18 cellular contexts compared by ENCODE assay signal in genomic region chr14:81200041-81200440, GRCh38. TPM values are rescaled to one million over a fixed set of nuclear protein-coding genes. Genes with fewer than 3 reads are reported as not detected.
A peak's percentile ranks its signal among the peaks of the same experiment; 100 is the strongest.
DNase-seq lines count a peak whose midpoint lies in the region; ATAC-seq, FAIRE-seq and TF ChIP-seq lines count a peak whose summit lies in the region.
"Had no signal": no experiment of that assay in that cellular context is flagged by ENCODE, and none has a peak within 500 bp of the region (broad histone marks: within the 10 kb centered on the region; RNA-seq: fewer than 3 reads in every experiment).

No MANE protein-coding gene starts in this region.

- no peak overlapping the region for H3K27ac ChIP-seq in CD4-positive, alpha-beta T cell (ENCODE audit: low read depth, low read length)
- H3K27ac ChIP-seq in K562 (ENCODE audit: extremely low read depth, low read depth, low read length): no peak overlapping the region
- no peak overlapping the region for H3K27ac ChIP-seq in RWPE1
- H3K27ac ChIP-seq: hepatocyte, vagina had no signal

- FAIRE-seq in K562 (lab: Jason Lieb, UNC): no peak

- H3K4me3 Mint-ChIP-seq in CD4-positive, alpha-beta T cell: no peak overlapping the region
- no peak overlapping the region for H3K4me3 Mint-ChIP-seq in T-helper 17 cell
- H3K4me3 Mint-ChIP-seq in Calu3 (ENCODE audit: low read depth, unreplicated experiment): no peak overlapping the region
- H3K4me3 Mint-ChIP-seq in Caco-2 (ENCODE audit: unreplicated experiment): no peak overlapping the region
- H3K4me3 Mint-ChIP-seq: activated T-helper 1 cell treated with anti-CD3 and anti-CD28 coated beads, Interleukin-12 subunit alpha, Interleukin-12 subunit beta, Interleukin-2, Interleukin-4 antibody, amounts not matched to agents 30 ng/mL and 10 ng/mL and 1 ng/mL, durations not matched to agents 14 hours and 24 hours and 36 hours; mesothelial cell of epicardium had no signal

- H3K27me3 ChIP-seq in CD4-positive, alpha-beta T cell (ENCODE audit: control insufficient read depth, insufficient read depth, low read length): no peaks in the 10 kb centered on the region
- H3K27me3 ChIP-seq in K562 (ENCODE audit: control insufficient read depth in 2 of 2, insufficient read depth in 2 of 2, low read length in 2 of 2) (no peaks in the 10 kb centered on the region), Caco-2 (replicated peaks; ENCODE audit: control insufficient read depth, insufficient read depth, low read length) (no peaks in the 10 kb centered on the region)
- H3K27me3 ChIP-seq: hepatocyte, vagina had no signal

- no peak overlapping the region for H3K9ac ChIP-seq in K562 (ENCODE audit: insufficient read depth in 1 of 2, low read depth in 2 of 2, low read length in 2 of 2)

- peaks cover 7% of the 10 kb centered on the region; the same call in 2 of the 3 replicates for H3K79me2 ChIP-seq in K562 (ENCODE audit: control insufficient read depth, insufficient read depth, low read length)

- no peak for TF ChIP-seq CTCF in CD4-positive, alpha-beta T cell (IDR thresholded peaks at IDR 0.05)
- TF ChIP-seq CTCF in K562 (IDR thresholded peaks at IDR 0.05 in 2 of 3, conservative IDR thresholded peaks at IDR 0.05 in 1 of 3; ENCODE audit: insufficient read depth in 2 of 3, low read depth in 1 of 3, low read length in 3 of 3): no peak
- TF ChIP-seq CTCF in Calu3 (IDR thresholded peaks at IDR 0.05; ENCODE audit: unreplicated experiment): no peak
- no peak for TF ChIP-seq CTCF in RWPE1 (conservative IDR thresholded peaks at IDR 0.05; ENCODE audit: low read depth)
- no peak for TF ChIP-seq CTCF in Caco-2 (IDR thresholded peaks at IDR 0.05; ENCODE audit: insufficient read depth in 1 of 2, low read depth in 1 of 2, low read length in 1 of 2, severe bottlenecking in 1 of 2, unreplicated experiment in 1 of 2)

- no peak overlapping the region for H3K4me3 ChIP-seq in K562
- no peak overlapping the region for H3K4me3 ChIP-seq in Caco-2 (ENCODE audit: low read depth, low read length)
- H3K4me3 ChIP-seq: hepatocyte, vagina had no signal

- H3K4me1 Mint-ChIP-seq in CD4-positive, alpha-beta T cell (ENCODE audit: low read depth): peaks cover 43% of the 10 kb centered on the region
- H3K4me1 Mint-ChIP-seq in T-helper 17 cell (peaks cover 14% of the 10 kb centered on the region), Calu3 (ENCODE audit: low read depth, unreplicated experiment) (peaks cover 10% of the 10 kb centered on the region), Caco-2 (ENCODE audit: low read depth, unreplicated experiment) (no peaks in the 10 kb centered on the region)
- H3K4me1 Mint-ChIP-seq: mesothelial cell of epicardium had no signal

- H3K4me2 ChIP-seq in K562 (ENCODE audit: insufficient read depth, low read length): no peak overlapping the region
- H3K4me2 ChIP-seq: hepatocyte had no signal

- intact Hi-C loops in CD4-positive, alpha-beta T cell (cut with DNase I, micrococcal nuclease): no loop called here
- intact Hi-C loops in K562 (cut with micrococcal nuclease): no loop called here
- intact Hi-C loops in Calu3 (cut with micrococcal nuclease; ENCODE audit: unreplicated experiment): loop anchor here (2.0 kb wide), 1 partner anchor 19 kb away; no protein-coding TSS in a partner anchor
- intact Hi-C loops in Caco-2 (cut with micrococcal nuclease; ENCODE audit: unreplicated experiment): no loop called here

- DNase-seq in CD4-positive, alpha-beta T cell: no peak
- DNase-seq in T-helper 17 cell: no peak
- no peak for DNase-seq in K562 (ENCODE audit: extremely low read depth in 1 of 4, low spot score in 3 of 4)
- no peak for DNase-seq in Calu3
- DNase-seq in RWPE1 (ENCODE audit: low spot score): no peak
- DNase-seq in Caco-2: no peak
- DNase-seq: activated CD4-positive, CD25-positive, alpha-beta regulatory T cell treated with anti-CD3 and anti-CD28 coated beads, Interleukin-2, amount 50 U/mL, for 72 hours; HCEC 1CT; NCI-H2029 treated with DMSO at 0.1 percent for 48 hours; NCI-H524; nucleus accumbens had no signal

- peak; percentile 67 for ATAC-seq in CD4-positive, alpha-beta T cell (ENCODE audit: poor library complexity)
- ATAC-seq in HG02870 (IDR thresholded peaks at IDR 0.05; ENCODE audit: unreplicated experiment): peak; percentile 69
- peak; percentile 88 for ATAC-seq in T-helper 17 cell
- no peak for ATAC-seq in K562
- ATAC-seq in GM18505 (IDR thresholded peaks at IDR 0.05; ENCODE audit: unreplicated experiment): no peak
- ATAC-seq: Panc1 had no signal

- no peak for TF ChIP-seq RAD21 in K562 (CRISPR knock-in tag; conservative IDR thresholded peaks at IDR 0.05 in 1 of 2, IDR thresholded peaks at IDR 0.05 in 1 of 2)

- BruUV-seq in K562 (replicated peaks; lab: Mats Ljungman, UMichigan): no TSS peak
- BruUV-seq in Calu3 (replicated peaks; lab: Mats Ljungman, UMichigan): no TSS peak
- no TSS peak for BruUV-seq in Caco-2 (replicated peaks; lab: Mats Ljungman, UMichigan)

- H2AFZ ChIP-seq in K562 (ENCODE audit: low read depth, low read length): no peak overlapping the region
- H2AFZ ChIP-seq: hepatocyte had no signal

- H3K9me3 ChIP-seq in CD4-positive, alpha-beta T cell (ENCODE audit: control insufficient read depth, low read length): no peaks in the 10 kb centered on the region
- H3K9me3 ChIP-seq in T-helper 17 cell (ENCODE audit: control insufficient read depth, low read length, poor library complexity, severe bottlenecking) (no peaks in the 10 kb centered on the region), K562 (replicated peaks; ENCODE audit: control insufficient read depth, insufficient read depth, low read depth, low read length) (no peaks in the 10 kb centered on the region), Caco-2 (no peaks in the 10 kb centered on the region)
- H3K9me3 ChIP-seq: vagina had no signal

- no peaks in the 10 kb centered on the region for H3K9me3 Mint-ChIP-seq in CD4-positive, alpha-beta T cell
- no peaks in the 10 kb centered on the region for H3K9me3 Mint-ChIP-seq in Calu3 (ENCODE audit: low read depth, unreplicated experiment)
- H3K9me3 Mint-ChIP-seq in Caco-2 (ENCODE audit: unreplicated experiment): no peaks in the 10 kb centered on the region
- H3K9me3 Mint-ChIP-seq: activated T-helper 1 cell treated with anti-CD3 and anti-CD28 coated beads, Interleukin-12 subunit alpha, Interleukin-12 subunit beta, Interleukin-2, Interleukin-4 antibody, amounts not matched to agents 30 ng/mL and 10 ng/mL and 1 ng/mL, durations not matched to agents 14 hours and 24 hours and 36 hours; mesothelial cell of epicardium had no signal

- peak overlapping the region; percentile 77 for H3K27ac Mint-ChIP-seq in CD4-positive, alpha-beta T cell
- H3K27ac Mint-ChIP-seq in T-helper 17 cell (peak overlapping the region; percentile 83), Calu3 (ENCODE audit: unreplicated experiment) (no peak overlapping the region), Caco-2 (ENCODE audit: unreplicated experiment) (no peak overlapping the region)
- H3K27ac Mint-ChIP-seq: activated T-helper 1 cell treated with anti-CD3 and anti-CD28 coated beads, Interleukin-12 subunit alpha, Interleukin-12 subunit beta, Interleukin-2, Interleukin-4 antibody, amounts not matched to agents 30 ng/mL and 10 ng/mL and 1 ng/mL, durations not matched to agents 14 hours and 24 hours and 36 hours; mesothelial cell of epicardium had no signal

- POLR2A ChIA-PET in CD4-positive, alpha-beta T cell (lab: Charles Lee): interaction anchor here (2.1 kb wide), 1 partner anchor 21 kb away, joined by 11 read pairs; the partner anchor contains the start of gene GTF2A1
- POLR2A ChIA-PET in K562 (lab: Yijun Ruan, JAX) (no interaction called here), RWPE1 (lab: Yijun Ruan, JAX; ENCODE audit: low non-redundant PET) (no interaction called here), Caco-2 (lab: Charles Lee) (no interaction called here)

- peaks cover 88% of the 10 kb centered on the region for H3K36me3 Mint-ChIP-seq in CD4-positive, alpha-beta T cell (ENCODE audit: low read depth)
- H3K36me3 Mint-ChIP-seq in T-helper 17 cell (ENCODE audit: low read depth) (peaks cover 3% of the 10 kb centered on the region), Calu3 (ENCODE audit: insufficient read depth, unreplicated experiment) (peaks cover 20% of the 10 kb centered on the region), Caco-2 (ENCODE audit: insufficient read depth, unreplicated experiment) (peaks cover 17% of the 10 kb centered on the region)

- TF ChIP-seq EP300 in K562 (IDR thresholded peaks at IDR 0.05; ENCODE audit: low read length): no peak

- in situ Hi-C loops in K562 (cut with MboI): no loop called here

- TF ChIP-seq POLR2A in K562 (conservative IDR thresholded peaks at IDR 0.05) (no peak), GM18505 (IDR thresholded peaks at IDR 0.05; ENCODE audit: borderline replicate concordance, extremely low read depth, insufficient read depth, insufficient read length) (no peak)

- CTCF ChIA-PET in CD4-positive, alpha-beta T cell (lab: Charles Lee): no interaction called here
- CTCF ChIA-PET in K562 (lab: Yijun Ruan, JAX; ENCODE audit: low intra/inter-chr PET ratio) (no interaction called here), Calu3 (lab: Charles Lee) (no interaction called here), RWPE1 (lab: Yijun Ruan, JAX) (no interaction called here), Caco-2 (lab: Charles Lee) (no interaction called here)

- no peaks in the 10 kb centered on the region for H3K9me1 ChIP-seq in K562 (ENCODE audit: control insufficient read depth, insufficient read depth, low read length)

- H3K4me1 ChIP-seq in K562 (replicated peaks in 1 of 2; ENCODE audit: control insufficient read depth in 2 of 2, insufficient read depth in 2 of 2, low read length in 2 of 2) (no peaks in the 10 kb centered on the region; a peak in 1 of 5 replicates), Caco-2 (no peaks in the 10 kb centered on the region)
- H3K4me1 ChIP-seq: vagina had no signal

- WGBS in K562 (ENCODE audit: insufficient coverage, low coverage, missing lambda C conversion rate): 81% methylated on average over 5 of the region's 6 CpGs

- no peaks in the 10 kb centered on the region for H4K20me1 ChIP-seq in K562 (replicated peaks; ENCODE audit: control insufficient read depth, insufficient read depth, low read length)

- H3K36me3 ChIP-seq in K562 (ENCODE audit: control insufficient read depth, insufficient read depth, low read length) (peaks cover 90% of the 10 kb centered on the region), Caco-2 (ENCODE audit: control insufficient read depth, insufficient read depth, low read length) (no peaks in the 10 kb centered on the region)

- H3K27me3 Mint-ChIP-seq in CD4-positive, alpha-beta T cell: no peaks in the 10 kb centered on the region
- H3K27me3 Mint-ChIP-seq in T-helper 17 cell (no peaks in the 10 kb centered on the region), Calu3 (ENCODE audit: unreplicated experiment) (no peaks in the 10 kb centered on the region), Caco-2 (ENCODE audit: insufficient read depth, unreplicated experiment) (no peaks in the 10 kb centered on the region)

RNA-seq across cellular contexts. Expression of gene GTF2A1, which starts 20.7 kb away (rescaled TPM):
- 10 to 100 TPM; 11.5 to 12.8 TPM for total RNA-seq in CD4-positive, alpha-beta T cell
- total RNA-seq in T-helper 17 cell: 10 to 100 TPM; 21.4 to 22.4 TPM
- 13.8 and 20.8 TPM in 2 replicates for total RNA-seq in K562 (2011; cell fraction: chromatin; rRNA removed; ENCODE audit: low replicate concordance)
- total RNA-seq in K562 (2011; cell fraction: nucleolus; rRNA removed): 3.3 and 5.3 TPM in 2 replicates
- total RNA-seq in K562 (2011; cell fraction: nucleoplasm; rRNA removed): 8.1 and 12.6 TPM in 2 replicates
- 14.4 and 14.7 TPM in 2 replicates for total RNA-seq in K562 (2014; rRNA removed)
- 18.5 and 21.2 TPM in 2 replicates for total RNA-seq in K562 (2014; rRNA removed; fragmentation: Illumina TruSeq; extraction: Trizol)
- total RNA-seq in K562 (2015; rRNA removed; fragmentation: Illumina TruSeq; extraction: Trizol): 16.4 and 18.0 TPM in 2 replicates
- total RNA-seq in K562 (2021): 20.9 and 22.8 TPM in 2 replicates
- 21.9 and 23.6 TPM in 2 replicates for polyA plus RNA-seq in K562 (2011; rRNA removed)
- polyA plus RNA-seq in K562 (2011; cell fraction: cytosol; rRNA removed): 15.7 and 21.9 TPM in 2 replicates
- 12.3 and 14.5 TPM in 2 replicates for polyA plus RNA-seq in K562 (2011; cell fraction: nucleus; rRNA removed)
- polyA plus RNA-seq in K562 (2012): 8.3 and 10.1 TPM in 2 replicates
- polyA plus RNA-seq in K562 (2014; fragmentation: Illumina TruSeq; extraction: Trizol): 13.0 and 14.6 TPM in 2 replicates
- polyA plus RNA-seq in K562 (2014; fragmentation: Nextera tagmentation; extraction: Ambion mirVana): 1 to 10 TPM; 3.4 to 5.2 TPM
- polyA plus RNA-seq in K562 (2014; rRNA removed): 12.9 and 15.5 TPM in 2 replicates
- 44.1 and 54.7 TPM in 2 replicates for polyA minus RNA-seq in K562 (2011; rRNA and poly(A)+ RNA removed)
- 18.2 and 35.0 TPM in 2 replicates for polyA minus RNA-seq in K562 (2011; cell fraction: cytosol; rRNA and poly(A)+ RNA removed)
- 4.4 and 8.8 TPM in 2 replicates for polyA minus RNA-seq in K562 (2011; cell fraction: nucleus; rRNA and poly(A)+ RNA removed)
- 35.9 and 45.6 TPM in 2 replicates for total RNA-seq in Calu3 (2022)
- 35.1 and 42.7 TPM in 2 replicates for total RNA-seq in Caco-2 (2022)

Comparison
In these comparisons a context has a peak if more than half of its experiments do, and no peak if none do; other contexts are left out.
1. ATAC-seq: peak in CD4-positive, alpha-beta T cell (single experiment), HG02870 (single experiment) and T-helper 17 cell (single experiment); none in K562 (single experiment) and GM18505 (single experiment).
2. H3K27ac Mint-ChIP-seq: peak in CD4-positive, alpha-beta T cell (single experiment) and T-helper 17 cell (single experiment); none in Calu3 (single experiment) and Caco-2 (single experiment).